Comparison of ENCODE assay signal across 1 cellular context in the genomic region with DNA sequence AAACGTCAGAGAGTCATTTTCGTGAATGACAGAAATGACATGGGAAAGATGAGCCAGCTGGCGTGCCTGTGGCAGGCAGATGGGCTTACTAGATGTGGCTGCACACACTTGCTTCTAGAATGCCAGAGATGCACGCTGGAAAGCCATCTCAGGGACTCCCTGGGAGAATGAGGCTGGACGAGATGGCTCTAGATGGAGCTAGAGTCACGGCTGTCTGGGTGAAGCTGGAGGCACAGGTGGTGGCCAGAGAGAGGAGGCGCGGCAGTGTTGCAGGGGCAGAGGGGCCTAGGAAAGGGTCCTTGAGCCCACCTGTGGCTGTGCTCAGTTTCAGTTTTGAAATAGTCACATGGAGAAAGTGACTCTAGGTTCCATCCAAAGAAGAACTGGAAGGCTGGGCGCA.
TF ChIP-seq lines count a peak whose summit lies in the region.

No MANE protein-coding gene starts in this region.

TF ChIP-seq in IMR-90, 13 proteins besides CTCF, POLR2A, EP300 and RAD21 (continued from another document):
- TF ChIP-seq, protein P1, sequence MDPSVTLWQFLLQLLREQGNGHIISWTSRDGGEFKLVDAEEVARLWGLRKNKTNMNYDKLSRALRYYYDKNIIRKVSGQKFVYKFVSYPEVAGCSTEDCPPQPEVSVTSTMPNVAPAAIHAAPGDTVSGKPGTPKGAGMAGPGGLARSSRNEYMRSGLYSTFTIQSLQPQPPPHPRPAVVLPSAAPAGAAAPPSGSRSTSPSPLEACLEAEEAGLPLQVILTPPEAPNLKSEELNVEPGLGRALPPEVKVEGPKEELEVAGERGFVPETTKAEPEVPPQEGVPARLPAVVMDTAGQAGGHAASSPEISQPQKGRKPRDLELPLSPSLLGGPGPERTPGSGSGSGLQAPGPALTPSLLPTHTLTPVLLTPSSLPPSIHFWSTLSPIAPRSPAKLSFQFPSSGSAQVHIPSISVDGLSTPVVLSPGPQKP (IDR thresholded peaks at IDR 0.05; ENCODE audit: borderline replicate concordance, low read depth, low read length) = no peak
- TF ChIP-seq, protein P2, sequence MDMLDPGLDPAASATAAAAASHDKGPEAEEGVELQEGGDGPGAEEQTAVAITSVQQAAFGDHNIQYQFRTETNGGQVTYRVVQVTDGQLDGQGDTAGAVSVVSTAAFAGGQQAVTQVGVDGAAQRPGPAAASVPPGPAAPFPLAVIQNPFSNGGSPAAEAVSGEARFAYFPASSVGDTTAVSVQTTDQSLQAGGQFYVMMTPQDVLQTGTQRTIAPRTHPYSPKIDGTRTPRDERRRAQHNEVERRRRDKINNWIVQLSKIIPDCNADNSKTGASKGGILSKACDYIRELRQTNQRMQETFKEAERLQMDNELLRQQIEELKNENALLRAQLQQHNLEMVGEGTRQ (IDR thresholded peaks at IDR 0.05; ENCODE audit: low read depth, low read length) = no peak
- TF ChIP-seq MAFK (IDR thresholded peaks at IDR 0.05; ENCODE audit: low read depth, low read length) (no peak), BHLHE40 (IDR thresholded peaks at IDR 0.05; ENCODE audit: low read depth, low read length) (no peak)
TF ChIP-seq in IMR-90: peak in this region for 0.
